ENCODE assay signal across 9 cellular contexts in genomic region chr12:104605685-104606084, GRCh38.
DNase-seq lines count a peak whose midpoint lies in the region; ATAC-seq and TF ChIP-seq lines count a peak whose summit lies in the region.
"Had no signal": no experiment of that assay in that cellular context is flagged by ENCODE, and none has a peak within 500 bp of the region (broad histone marks: within the 10 kb centered on the region; RNA-seq: fewer than 3 reads in every experiment).

No MANE protein-coding gene starts in this region.

- H3K27ac Mint-ChIP-seq in T-helper 17 cell = peak overlapping the region; percentile 92
- H3K27ac Mint-ChIP-seq: activated naive CD4-positive, alpha-beta T cell treated with anti-CD3 and anti-CD28 coated beads, Interleukin-2, amount 50 U/mL, for 72 hours had no signal

- peaks cover 54% of the 10 kb centered on the region for H3K4me1 Mint-ChIP-seq in T-helper 17 cell

- DNase-seq in Daoy (ENCODE audit: low read depth) = peak; percentile 73
- DNase-seq in T-helper 17 cell = no peak
- peak; percentile 73 for DNase-seq in left ventricle myocardium superior
- peak; percentile 79 for DNase-seq in sciatic nerve (ENCODE audit: low spot score)
- DNase-seq in GM13977 (ENCODE audit: low spot score) = no peak
- DNase-seq in DMS53 (lab: John Stamatoyannopoulos, UW) = no peak

- ATAC-seq in T-helper 17 cell (no peak), left ventricle myocardium superior (peak; percentile 63), sciatic nerve (peak; percentile 86), HG02884 (IDR thresholded peaks at IDR 0.05; ENCODE audit: unreplicated experiment) (no peak), GM21423 (IDR thresholded peaks at IDR 0.05; ENCODE audit: unreplicated experiment) (no peak)
- ATAC-seq: activated naive CD4-positive, alpha-beta T cell treated with anti-CD3 and anti-CD28 coated beads, Interleukin-2, amount 50 U/mL, for 72 hours had no signal

- in situ Hi-C loops in GM13977 (cut with MboI; ENCODE audit: low pct_unique_long_range_greater_than_20kb, low sequenced_read_pairs, unreplicated experiment) = no loop called here

- intact Hi-C loops in left ventricle myocardium superior (cut with micrococcal nuclease) = no loop called here
- intact Hi-C loops in sciatic nerve (cut with DNase I) = loop anchor here (10.0 kb wide), 1 partner anchor 101 kb away; no protein-coding TSS in a partner anchor

- peaks cover 7% of the 10 kb centered on the region for H3K36me3 Mint-ChIP-seq in T-helper 17 cell (ENCODE audit: low read depth)

- H3K27me3 Mint-ChIP-seq in T-helper 17 cell = no peaks in the 10 kb centered on the region

- no peak overlapping the region for H3K4me3 Mint-ChIP-seq in T-helper 17 cell

- H3K9me3 ChIP-seq in T-helper 17 cell (ENCODE audit: control insufficient read depth, low read length, poor library complexity, severe bottlenecking) = no peaks in the 10 kb centered on the region

- TF ChIP-seq CTCF in GM13977 (IDR thresholded peaks at IDR 0.05; ENCODE audit: extremely low read depth, insufficient read depth, missing control alignments) = no peak

Comparison
In these comparisons a context has a peak if more than half of its experiments do, and no peak if none do; other contexts are left out.
1. DNase-seq: peak in Daoy (single experiment), left ventricle myocardium superior (single experiment) and sciatic nerve (single experiment); none in T-helper 17 cell (0 of 3), GM13977 (single experiment) and DMS53 (single experiment).
2. ATAC-seq: peak in left ventricle myocardium superior (single experiment) and sciatic nerve (single experiment); none in T-helper 17 cell (single experiment), HG02884 (single experiment) and GM21423 (single experiment).